1 cellular context compared by ENCODE assay signal in genomic region chr16:1979271-1980025, GRCh38.
TF ChIP-seq lines count a peak whose summit lies in the region.

No MANE protein-coding gene starts in this region.

TF ChIP-seq in K562, 482 proteins besides CTCF, POLR2A, EP300 and RAD21 (continued from another document):
- TF ChIP-seq ZNF518B (CRISPR knock-in tag; IDR thresholded peaks at IDR 0.05) (no peak), REST (CRISPR knock-in tag; IDR thresholded peaks at IDR 0.05; ENCODE audit: low read depth) (no peak), STAT5A (IDR thresholded peaks at IDR 0.05; ENCODE audit: borderline replicate concordance, low read length) (no peak), HDAC8 (tag; IDR thresholded peaks at IDR 0.05) (no peak)
